In genomic region chr10:68074775-68075549, GRCh38 we compare ENCODE assay signal across 8 cellular contexts. TPM values are rescaled to one million over a fixed set of nuclear protein-coding genes. Genes with fewer than 3 reads are reported as not detected.
DNase-seq lines count a peak whose midpoint lies in the region; ATAC-seq, FAIRE-seq and TF ChIP-seq lines count a peak whose summit lies in the region.

A gene with protein sequence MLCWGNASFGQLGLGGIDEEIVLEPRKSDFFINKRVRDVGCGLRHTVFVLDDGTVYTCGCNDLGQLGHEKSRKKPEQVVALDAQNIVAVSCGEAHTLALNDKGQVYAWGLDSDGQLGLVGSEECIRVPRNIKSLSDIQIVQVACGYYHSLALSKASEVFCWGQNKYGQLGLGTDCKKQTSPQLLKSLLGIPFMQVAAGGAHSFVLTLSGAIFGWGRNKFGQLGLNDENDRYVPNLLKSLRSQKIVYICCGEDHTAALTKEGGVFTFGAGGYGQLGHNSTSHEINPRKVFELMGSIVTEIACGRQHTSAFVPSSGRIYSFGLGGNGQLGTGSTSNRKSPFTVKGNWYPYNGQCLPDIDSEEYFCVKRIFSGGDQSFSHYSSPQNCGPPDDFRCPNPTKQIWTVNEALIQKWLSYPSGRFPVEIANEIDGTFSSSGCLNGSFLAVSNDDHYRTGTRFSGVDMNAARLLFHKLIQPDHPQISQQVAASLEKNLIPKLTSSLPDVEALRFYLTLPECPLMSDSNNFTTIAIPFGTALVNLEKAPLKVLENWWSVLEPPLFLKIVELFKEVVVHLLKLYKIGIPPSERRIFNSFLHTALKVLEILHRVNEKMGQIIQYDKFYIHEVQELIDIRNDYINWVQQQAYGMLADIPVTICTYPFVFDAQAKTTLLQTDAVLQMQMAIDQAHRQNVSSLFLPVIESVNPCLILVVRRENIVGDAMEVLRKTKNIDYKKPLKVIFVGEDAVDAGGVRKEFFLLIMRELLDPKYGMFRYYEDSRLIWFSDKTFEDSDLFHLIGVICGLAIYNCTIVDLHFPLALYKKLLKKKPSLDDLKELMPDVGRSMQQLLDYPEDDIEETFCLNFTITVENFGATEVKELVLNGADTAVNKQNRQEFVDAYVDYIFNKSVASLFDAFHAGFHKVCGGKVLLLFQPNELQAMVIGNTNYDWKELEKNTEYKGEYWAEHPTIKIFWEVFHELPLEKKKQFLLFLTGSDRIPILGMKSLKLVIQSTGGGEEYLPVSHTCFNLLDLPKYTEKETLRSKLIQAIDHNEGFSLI (minus strand): TSS chr10:68075283. CDS start chr10:68073108, 2,175 bp downstream.

- no peaks in the 10 kb centered on the region for H3K27me3 ChIP-seq in fibroblast of lung (ENCODE audit: control insufficient read depth, insufficient read depth, low read length)
- H3K27me3 ChIP-seq in naive thymus-derived CD4-positive, alpha-beta T cell (ENCODE audit: control insufficient read depth in 2 of 2, insufficient read depth in 2 of 2, low read length in 2 of 2), result peaks cover 0 to 3% of the 10 kb centered on the region in 2 donors

- H4K20me1 ChIP-seq in fibroblast of lung (ENCODE audit: control insufficient read depth, extremely low read depth, insufficient read depth, low read length), result peaks cover 2% of the 10 kb centered on the region

- H3K4me1 ChIP-seq in fibroblast of lung (ENCODE audit: control insufficient read depth, extremely low read depth, insufficient read depth, low read length), result peaks cover 4% of the 10 kb centered on the region
- peaks cover 15 to 21% of the 10 kb centered on the region in 2 donors for H3K4me1 ChIP-seq in naive thymus-derived CD4-positive, alpha-beta T cell (ENCODE audit: control insufficient read depth in 2 of 2, insufficient read depth in 2 of 2, low read length in 2 of 2)

- intact Hi-C loops in naive thymus-derived CD4-positive, alpha-beta T cell (cut with micrococcal nuclease), result loop anchor here (1.0 to 5.0 kb wide), 13 partner anchors 9 to 1337 kb away; partner anchors contain the start of genes RUFY2 (in 2 of the 2), SIRT1 (in 2 of the 2), CCAR1 (in 1 of the 2) and DDX50 (in 1 of the 2)

- POLR2A ChIA-PET in naive thymus-derived CD4-positive, alpha-beta T cell (lab: Charles Lee), result interaction anchor here (1.0 to 2.1 kb wide), 9 partner anchors 21 to 331 kb away, joined by 3 to 7 read pairs (median 4); partner anchors contain the start of genes HNRNPH3 and SIRT1

- peak; percentile 89 for ATAC-seq in GM21576 (IDR thresholded peaks at IDR 0.05; ENCODE audit: unreplicated experiment)
- peak; percentile 91 for ATAC-seq in activated T-helper 17 cell treated with anti-CD3 and anti-CD28 coated beads, Interleukin-2, amount 50 U/mL, for 72 hours (replicated peaks)
- peak; percentile 97 for ATAC-seq in naive thymus-derived CD4-positive, alpha-beta T cell
- peak; percentile 98 for ATAC-seq in stimulated activated memory B cell treated with anti-CD40 and anti-IgM and Interleukin-4, amounts not matched to agents 10 μg/mL and 1 μg/mL and 100 μg/mL, for 72 hours

- H3K36me3 Mint-ChIP-seq in activated T-helper 17 cell treated with anti-CD3 and anti-CD28 coated beads, Interleukin-2, amount 50 U/mL, for 72 hours (ENCODE audit: low read depth), result peaks cover 48% of the 10 kb centered on the region
- peaks cover 0 to 8% (median 6%) of the 10 kb centered on the region in 5 donors for H3K36me3 Mint-ChIP-seq in naive thymus-derived CD4-positive, alpha-beta T cell
- H3K36me3 Mint-ChIP-seq in stimulated activated memory B cell treated with anti-CD40 and anti-IgM and Interleukin-4, amounts not matched to agents 10 μg/mL and 1 μg/mL and 100 μg/mL, for 72 hours, result peaks cover 7% of the 10 kb centered on the region

- peaks cover 50% of the 10 kb centered on the region for H3K79me2 ChIP-seq in fibroblast of lung (ENCODE audit: control insufficient read depth, insufficient read depth, low read length)

- H3K9ac ChIP-seq in fibroblast of lung (ENCODE audit: insufficient read depth, low read length), result peak within 1 kb of the TSS; percentile 99

- no peak for TF ChIP-seq RAD21 in Ishikawa (IDR thresholded peaks at IDR 0.05; ENCODE audit: low read depth)

- TF ChIP-seq CTCF in fibroblast of lung (conservative IDR thresholded peaks at IDR 0.05 in 1 of 2, IDR thresholded peaks at IDR 0.05 in 1 of 2; ENCODE audit: low read depth in 1 of 2, low read length in 2 of 2), result no peak

- peak within 1 kb of the TSS; percentile 39 for H3K4me2 ChIP-seq in fibroblast of lung (ENCODE audit: extremely low read depth, insufficient read depth, low read length)

- no peak for FAIRE-seq in RCC 7860 (lab: Jason Lieb, UNC)

- H2AFZ ChIP-seq in fibroblast of lung (ENCODE audit: low read length), result peak within 1 kb of the TSS; percentile 69

- peak within 1 kb of the TSS; percentile 91 to 94 (median 93) for H3K4me3 ChIP-seq in fibroblast of lung (replicated peaks in 1 of 4; ENCODE audit: control extremely low read depth in 1 of 4, insufficient read depth in 1 of 4, low read depth in 3 of 4, low read length in 4 of 4)
- H3K4me3 ChIP-seq in naive thymus-derived CD4-positive, alpha-beta T cell (ENCODE audit: low read length), result peak within 1 kb of the TSS; percentile 91

- peak within 1 kb of the TSS; percentile 98 for H3K27ac Mint-ChIP-seq in activated T-helper 17 cell treated with anti-CD3 and anti-CD28 coated beads, Interleukin-2, amount 50 U/mL, for 72 hours
- peak within 1 kb of the TSS; percentile 89 to 95 (median 94) for H3K27ac Mint-ChIP-seq in naive thymus-derived CD4-positive, alpha-beta T cell
- H3K27ac Mint-ChIP-seq in stimulated activated memory B cell treated with anti-CD40 and anti-IgM and Interleukin-4, amounts not matched to agents 10 μg/mL and 1 μg/mL and 100 μg/mL, for 72 hours, result peak within 1 kb of the TSS; percentile 96

- no peak for TF ChIP-seq EP300 in Ishikawa (IDR thresholded peaks at IDR 0.05; ENCODE audit: borderline replicate concordance)

- DNase-seq in DMS79 (lab: John Stamatoyannopoulos, UW) (peak; percentile 58), RCC 7860 (ENCODE audit: low spot score) (peak; percentile 80), fibroblast of lung (ENCODE audit: low read depth in 2 of 2) (peak; percentile 93 to 94)
- peak; percentile 80 to 91 (median 89) for DNase-seq in naive thymus-derived CD4-positive, alpha-beta T cell

- H3K9me3 ChIP-seq in fibroblast of lung (ENCODE audit: control insufficient read depth, insufficient read depth, low read depth, low read length), result no peaks in the 10 kb centered on the region
- no peaks in the 10 kb centered on the region for H3K9me3 ChIP-seq in naive thymus-derived CD4-positive, alpha-beta T cell (ENCODE audit: control insufficient read depth in 2 of 3, low read length in 3 of 3)

- H3K27ac ChIP-seq in fibroblast of lung (ENCODE audit: insufficient read depth, low read length), result peak within 1 kb of the TSS; percentile 98
- peak within 1 kb of the TSS; percentile 96 for H3K27ac ChIP-seq in naive thymus-derived CD4-positive, alpha-beta T cell (ENCODE audit: low read depth, low read length)

- CTCF ChIA-PET in naive thymus-derived CD4-positive, alpha-beta T cell (lab: Charles Lee), result no interaction called here

- no peaks in the 10 kb centered on the region for H3K9me3 Mint-ChIP-seq in activated T-helper 17 cell treated with anti-CD3 and anti-CD28 coated beads, Interleukin-2, amount 50 U/mL, for 72 hours
- H3K9me3 Mint-ChIP-seq in naive thymus-derived CD4-positive, alpha-beta T cell, result no peaks in the 10 kb centered on the region
- no peaks in the 10 kb centered on the region for H3K9me3 Mint-ChIP-seq in stimulated activated memory B cell treated with anti-CD40 and anti-IgM and Interleukin-4, amounts not matched to agents 10 μg/mL and 1 μg/mL and 100 μg/mL, for 72 hours

- no peaks in the 10 kb centered on the region for H3K36me3 ChIP-seq in fibroblast of lung (ENCODE audit: control insufficient read depth, insufficient read depth, low read length)
- peaks cover 0 to 10% (median 0%) of the 10 kb centered on the region in 3 experiments for H3K36me3 ChIP-seq in naive thymus-derived CD4-positive, alpha-beta T cell (ENCODE audit: control insufficient read depth in 2 of 3, insufficient read depth in 3 of 3, low read length in 3 of 3)

- H3K27me3 Mint-ChIP-seq in activated T-helper 17 cell treated with anti-CD3 and anti-CD28 coated beads, Interleukin-2, amount 50 U/mL, for 72 hours, result no peaks in the 10 kb centered on the region
- H3K27me3 Mint-ChIP-seq in naive thymus-derived CD4-positive, alpha-beta T cell, result peaks cover 0 to 2% (median 0%) of the 10 kb centered on the region in 5 donors
- no peaks in the 10 kb centered on the region for H3K27me3 Mint-ChIP-seq in stimulated activated memory B cell treated with anti-CD40 and anti-IgM and Interleukin-4, amounts not matched to agents 10 μg/mL and 1 μg/mL and 100 μg/mL, for 72 hours

- H3K4me3 Mint-ChIP-seq in activated T-helper 17 cell treated with anti-CD3 and anti-CD28 coated beads, Interleukin-2, amount 50 U/mL, for 72 hours, result peak within 1 kb of the TSS; percentile 99
- peak within 1 kb of the TSS; percentile 91 to 98 (median 96) for H3K4me3 Mint-ChIP-seq in naive thymus-derived CD4-positive, alpha-beta T cell
- peak within 1 kb of the TSS; percentile 97 for H3K4me3 Mint-ChIP-seq in stimulated activated memory B cell treated with anti-CD40 and anti-IgM and Interleukin-4, amounts not matched to agents 10 μg/mL and 1 μg/mL and 100 μg/mL, for 72 hours

- H3K4me1 Mint-ChIP-seq in activated T-helper 17 cell treated with anti-CD3 and anti-CD28 coated beads, Interleukin-2, amount 50 U/mL, for 72 hours, result peaks cover 14% of the 10 kb centered on the region
- H3K4me1 Mint-ChIP-seq in naive thymus-derived CD4-positive, alpha-beta T cell, result peaks cover 26 to 51% (median 41%) of the 10 kb centered on the region in 7 donors
- peaks cover 26% of the 10 kb centered on the region for H3K4me1 Mint-ChIP-seq in stimulated activated memory B cell treated with anti-CD40 and anti-IgM and Interleukin-4, amounts not matched to agents 10 μg/mL and 1 μg/mL and 100 μg/mL, for 72 hours

TF ChIP-seq in Ishikawa, 13 proteins besides CTCF, POLR2A, EP300 and RAD21 (continues in another document):
- TF ChIP-seq ZBTB7A (IDR thresholded peaks at IDR 0.05; ENCODE audit: low read depth) (peak; percentile 71; the same call in 1 of the 2 replicates), EGR1 (IDR thresholded peaks at IDR 0.05) (peak; percentile 37; the same call in 1 of the 2 replicates), TCF12 (IDR thresholded peaks at IDR 0.05; ENCODE audit: low read depth) (no peak; the same call in 1 of the 2 replicates), TAF1 (IDR thresholded peaks at IDR 0.05; ENCODE audit: low read depth) (peak; percentile 63; the same call in 1 of the 2 replicates), FOXM1 (IDR thresholded peaks at IDR 0.05; ENCODE audit: borderline replicate concordance, low read depth) (peak; percentile 17; the same call in 1 of the 2 replicates), TEAD4 (IDR thresholded peaks at IDR 0.05) (no peak)

RNA-seq across cellular contexts. Expression of the gene that starts here (rescaled TPM):
- 100 to 1,000 TPM in 1 of 2 donors, 10 to 100 TPM in 1; 72.2 to 102 TPM for total RNA-seq in activated T-helper 17 cell treated with anti-CD3 and anti-CD28 coated beads, Interleukin-2, amount 50 U/mL, for 72 hours
- total RNA-seq in fibroblast of lung, result 77.0 and 140 TPM in 2 replicates
- 53.1 and 93.3 TPM in 2 replicates for polyA plus RNA-seq in fibroblast of lung
- 38.3 and 80.7 TPM in 2 replicates for polyA plus RNA-seq in fibroblast of lung (2012)
- polyA minus RNA-seq in fibroblast of lung (ENCODE audit: low replicate concordance), result 11.4 and 13.9 TPM in 2 replicates
- 100 to 1,000 TPM in 2 of 5 experiments, 10 to 100 TPM in 3; 65.7 to 113 (median 78.6) TPM for total RNA-seq in naive thymus-derived CD4-positive, alpha-beta T cell
- 10 to 100 TPM; 21.2 to 26.3 TPM for polyA plus RNA-seq in naive thymus-derived CD4-positive, alpha-beta T cell

Comparison
In these comparisons a context has a peak if more than half of its experiments do, and no peak if none do; other contexts are left out.
1. Peak in every context shown above with its lines: DNase-seq, ATAC-seq, H3K4me3 ChIP-seq and H3K27ac ChIP-seq.